ENCODE assay signal across 2 cellular contexts in genomic region chr2:107810734-107811133, GRCh38.
TF ChIP-seq lines count a peak whose summit lies in the region.

No MANE protein-coding gene starts in this region.

TF ChIP-seq in GM23338, 12 proteins besides CTCF, POLR2A, EP300 and RAD21:
- TF ChIP-seq POLR2AphosphoS5 (IDR thresholded peaks at IDR 0.05; ENCODE audit: low read depth) (no peak), ZNF114 (CRISPR knock-in tag; IDR thresholded peaks at IDR 0.05) (no peak), CREB1 (CRISPR knock-in tag; IDR thresholded peaks at IDR 0.05; ENCODE audit: low read depth) (no peak), NANOG (IDR thresholded peaks at IDR 0.05; ENCODE audit: borderline replicate concordance) (no peak), STAT1 (IDR thresholded peaks at IDR 0.05; ENCODE audit: unreplicated experiment) (no peak), ETS1 (IDR thresholded peaks at IDR 0.05) (no peak), JUNB (IDR thresholded peaks at IDR 0.05; ENCODE audit: unreplicated experiment) (no peak), EZH2 (IDR thresholded peaks at IDR 0.05; ENCODE audit: low read depth, unreplicated experiment) (no peak), ZNF331 (CRISPR knock-in tag; IDR thresholded peaks at IDR 0.05; ENCODE audit: low read depth) (no peak), EZH2phosphoT487 (IDR thresholded peaks at IDR 0.05; ENCODE audit: unreplicated experiment) (no peak), REST (IDR thresholded peaks at IDR 0.05; ENCODE audit: unreplicated experiment) (no peak)

TF ChIP-seq in H1, 55 proteins besides CTCF, POLR2A, EP300 and RAD21:
- no peak for TF ChIP-seq SP2 (IDR thresholded peaks at IDR 0.05; ENCODE audit: low read length)
- peak; percentile 82 for TF ChIP-seq CEBPB (IDR thresholded peaks at IDR 0.05; ENCODE audit: low read depth, low read length)
